Comparison of ENCODE assay signal across 10 cellular contexts in genomic region chr1:245051349-245052221, GRCh38.
DNase-seq lines count a peak whose midpoint lies in the region; ATAC-seq, FAIRE-seq and TF ChIP-seq lines count a peak whose summit lies in the region.
"Had no signal": no experiment of that assay in that cellular context is flagged by ENCODE, and none has a peak within 500 bp of the region (broad histone marks: within the 10 kb centered on the region; RNA-seq: fewer than 3 reads in every experiment).

No MANE protein-coding gene starts in this region.

- H3K27ac Mint-ChIP-seq in stimulated activated naive B cell treated with anti-CD40 and anti-IgM and Interleukin-4, amounts not matched to agents 10 μg/mL and 1 μg/mL and 100 μg/mL, for 72 hours, result peak overlapping the region; percentile 16

- H3K9me2 ChIP-seq in hepatocyte (replicated peaks; ENCODE audit: insufficient read depth), result no peaks in the 10 kb centered on the region

- no peaks in the 10 kb centered on the region for H3K27me3 ChIP-seq in hepatocyte

- peak overlapping the region; percentile 12 for H3K4me3 Mint-ChIP-seq in activated T-cell treated with anti-CD3 and anti-CD28 coated beads, Interleukin-2, amount 50 U/mL, for 4 hours
- H3K4me3 Mint-ChIP-seq in stimulated activated naive B cell treated with anti-CD40 and anti-IgM and Interleukin-4, amounts not matched to agents 10 μg/mL and 1 μg/mL and 100 μg/mL, for 72 hours, result peak overlapping the region; percentile 58 to 65

- DNase-seq in activated CD4-positive, alpha-beta T cell treated with anti-CD3 and anti-CD28 coated beads for 48 hours, result peak; percentile 46
- DNase-seq in activated CD4-positive, alpha-beta T cell treated with anti-CD3 and anti-CD28 coated beads, Interleukin-2, amount 50 U/mL, for 1 hour, result no peak
- DNase-seq in activated T-cell treated with anti-CD3 and anti-CD28 coated beads, Interleukin-2, amount 50 U/mL, for 4 hours, result no peak
- DNase-seq in hepatocyte (ENCODE audit: low spot score) (peak; percentile 51), HTR-8/SVneo (ENCODE audit: insufficient read length, low spot score) (no peak), COR-L47 (lab: John Stamatoyannopoulos, UW) (no peak)
- DNase-seq in stimulated activated naive B cell treated with anti-CD40 and anti-IgM and Interleukin-4, amounts not matched to agents 10 μg/mL and 1 μg/mL and 100 μg/mL, for 72 hours, result no peak
- DNase-seq: amniotic stem cell had no signal

- H3K79me2 ChIP-seq in hepatocyte, result no peaks in the 10 kb centered on the region

- H2AFZ ChIP-seq in hepatocyte, result no peak overlapping the region

- TF ChIP-seq CTCF in hepatocyte (IDR thresholded peaks at IDR 0.05; ENCODE audit: poor library complexity), result no peak

- no peaks in the 10 kb centered on the region for H3K9me3 Mint-ChIP-seq in activated T-cell treated with anti-CD3 and anti-CD28 coated beads, Interleukin-2, amount 50 U/mL, for 4 hours
- no peaks in the 10 kb centered on the region for H3K9me3 Mint-ChIP-seq in stimulated activated naive B cell treated with anti-CD40 and anti-IgM and Interleukin-4, amounts not matched to agents 10 μg/mL and 1 μg/mL and 100 μg/mL, for 72 hours

- H3K9me3 ChIP-seq in hepatocyte (ENCODE audit: low read depth), result no peaks in the 10 kb centered on the region

- peak overlapping the region; percentile 66 for H3K4me2 ChIP-seq in hepatocyte

- WGBS in hepatocyte (ENCODE audit: low lambda C conversion rate, missing lambda C conversion rate), result 42% methylated on average over 18 of the region's 18 CpGs

- peaks cover 3% of the 10 kb centered on the region for H3K4me1 ChIP-seq in hepatocyte (ENCODE audit: insufficient read depth)

- no peaks in the 10 kb centered on the region for H4K20me1 ChIP-seq in hepatocyte (ENCODE audit: insufficient read depth, poor library complexity, severe bottlenecking)

- H3K4me1 Mint-ChIP-seq in activated T-cell treated with anti-CD3 and anti-CD28 coated beads, Interleukin-2, amount 50 U/mL, for 4 hours (ENCODE audit: low read depth), result peaks cover 14% of the 10 kb centered on the region
- peaks cover 19 to 26% of the 10 kb centered on the region in 2 donors for H3K4me1 Mint-ChIP-seq in stimulated activated naive B cell treated with anti-CD40 and anti-IgM and Interleukin-4, amounts not matched to agents 10 μg/mL and 1 μg/mL and 100 μg/mL, for 72 hours

- no peaks in the 10 kb centered on the region for H3K36me3 ChIP-seq in hepatocyte (replicated peaks; ENCODE audit: insufficient read depth, low read depth)

- H3K27ac ChIP-seq in hepatocyte, result peak overlapping the region; percentile 32

- H3K36me3 Mint-ChIP-seq in activated T-cell treated with anti-CD3 and anti-CD28 coated beads, Interleukin-2, amount 50 U/mL, for 4 hours (ENCODE audit: insufficient read depth), result peaks cover 4% of the 10 kb centered on the region
- H3K36me3 Mint-ChIP-seq in stimulated activated naive B cell treated with anti-CD40 and anti-IgM and Interleukin-4, amounts not matched to agents 10 μg/mL and 1 μg/mL and 100 μg/mL, for 72 hours, result peaks cover 0 to 14% of the 10 kb centered on the region in 2 donors

- FAIRE-seq in HTR-8/SVneo (lab: Jason Lieb, UNC), result no peak

- peaks cover 8% of the 10 kb centered on the region for H3K27me3 Mint-ChIP-seq in activated T-cell treated with anti-CD3 and anti-CD28 coated beads, Interleukin-2, amount 50 U/mL, for 4 hours (ENCODE audit: low read depth)
- peaks cover 12 to 16% of the 10 kb centered on the region in 2 donors for H3K27me3 Mint-ChIP-seq in stimulated activated naive B cell treated with anti-CD40 and anti-IgM and Interleukin-4, amounts not matched to agents 10 μg/mL and 1 μg/mL and 100 μg/mL, for 72 hours

- no peak overlapping the region for H3K4me3 ChIP-seq in hepatocyte

- ATAC-seq in activated T-cell treated with anti-CD3 and anti-CD28 coated beads, Interleukin-2, amount 50 U/mL, for 4 hours, result peak; percentile 51 to 72
- peak; percentile 60 to 73 for ATAC-seq in stimulated activated naive B cell treated with anti-CD40 and anti-IgM and Interleukin-4, amounts not matched to agents 10 μg/mL and 1 μg/mL and 100 μg/mL, for 72 hours (replicated peaks)
- no peak for ATAC-seq in HG03378 (IDR thresholded peaks at IDR 0.05; ENCODE audit: unreplicated experiment)
- ATAC-seq: Panc1 had no signal

Comparison
In these comparisons a context has a peak if more than half of its experiments do, and no peak if none do; other contexts are left out.
1. DNase-seq: peak in activated CD4-positive, alpha-beta T cell treated with anti-CD3 and anti-CD28 coated beads for 48 hours (single experiment) and hepatocyte (single experiment); none in activated CD4-positive, alpha-beta T cell treated with anti-CD3 and anti-CD28 coated beads, Interleukin-2, amount 50 U/mL, for 1 hour (single experiment), activated T-cell treated with anti-CD3 and anti-CD28 coated beads, Interleukin-2, amount 50 U/mL, for 4 hours (single experiment), stimulated activated naive B cell treated with anti-CD40 and anti-IgM and Interleukin-4, amounts not matched to agents 10 μg/mL and 1 μg/mL and 100 μg/mL, for 72 hours (single experiment), HTR-8/SVneo (single experiment) and COR-L47 (single experiment).